ENCODE assay signal across 9 cellular contexts in the genomic region with DNA sequence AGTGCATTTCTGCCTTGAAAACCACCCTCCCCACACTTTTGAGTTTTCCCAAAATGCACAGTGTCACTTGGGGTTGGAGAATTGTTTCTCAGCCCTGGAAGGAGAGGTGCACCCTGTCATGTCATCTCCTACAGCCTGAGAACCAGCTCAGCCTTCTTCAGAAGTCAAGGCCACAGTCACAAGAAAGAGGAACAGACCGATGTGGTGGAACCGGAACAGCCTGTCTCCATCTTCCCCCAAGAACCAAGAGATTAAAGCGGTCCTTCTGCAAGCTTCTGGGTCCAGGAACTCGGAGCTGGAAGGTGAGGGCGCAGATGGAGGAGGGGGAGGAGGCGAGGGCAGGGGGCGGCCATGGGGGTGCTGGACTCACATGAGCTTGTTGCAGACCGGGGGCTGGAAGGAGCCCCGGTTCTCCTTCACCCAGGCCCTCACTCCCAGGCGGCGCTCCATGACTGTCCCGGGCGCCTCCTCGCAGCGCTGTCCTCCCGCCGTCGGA. TPM values are rescaled to one million over a fixed set of nuclear protein-coding genes. Genes with fewer than 3 reads are reported as not detected.
A peak's percentile ranks its signal among the peaks of the same experiment; 100 is the strongest.
DNase-seq lines count a peak whose midpoint lies in the region; ATAC-seq, FAIRE-seq and TF ChIP-seq lines count a peak whose summit lies in the region.
"Had no signal": no experiment of that assay in that cellular context is flagged by ENCODE, and none has a peak within 500 bp of the region (broad histone marks: within the 10 kb centered on the region; RNA-seq: fewer than 3 reads in every experiment).

No MANE protein-coding gene starts in this region.

- no peak for TF ChIP-seq RAD21 in IMR-90 (IDR thresholded peaks at IDR 0.05; ENCODE audit: low read length)

- 17% methylated on average over 9 of the region's 18 CpGs; no CpG with 5 or more reads in 1 of the 2 experiments for WGBS in IMR-90 (ENCODE audit: extremely low coverage in 2 of 2, insufficient read length in 1 of 2), 2 experiments
- WGBS in lung, 2 donors, result 2 to 8% methylated on average over 17 to 18 of the region's 18 CpGs
- 4% methylated on average over 18 of the region's 18 CpGs; no CpG with 5 or more reads in 1 of the 2 donors for WGBS in transverse colon (ENCODE audit: low coverage in 1 of 2), 2 donors

- H3K4me3 ChIP-seq in IMR-90 (ENCODE audit: insufficient read depth, low read depth, low read length), result no peak overlapping the region
- peak overlapping the region; percentile 39 for H3K4me3 ChIP-seq in bronchial epithelial cell (ENCODE audit: low read depth, low read length)
- peak overlapping the region; percentile 42 for H3K4me3 ChIP-seq in lung
- H3K4me3 ChIP-seq in transverse colon, result peak overlapping the region; percentile 56 to 64 (median 60)

- no peak overlapping the region for H3K14ac ChIP-seq in IMR-90 (replicated peaks; ENCODE audit: low read depth, low read length)

- no peak overlapping the region; a peak in 1 of 4 replicates for H4K8ac ChIP-seq in IMR-90 (ENCODE audit: low read depth in 2 of 2, low read length in 2 of 2)

- H2AK9ac ChIP-seq in IMR-90 (replicated peaks; ENCODE audit: low read depth, low read length, poor library complexity), result no peak overlapping the region

- H3K79me1 ChIP-seq in IMR-90 (ENCODE audit: low read depth in 1 of 2, low read length in 2 of 2), result no peaks in the 10 kb centered on the region

- H2BK5ac ChIP-seq in IMR-90 (ENCODE audit: low read depth, low read length, poor library complexity, severe bottlenecking), result no peak overlapping the region

- no peak overlapping the region for H3K56ac ChIP-seq in IMR-90 (ENCODE audit: extremely low read depth, insufficient read depth, low read length)

- H3K23ac ChIP-seq in IMR-90 (ENCODE audit: low read depth, low read length), result no peak overlapping the region

- no peak overlapping the region; the same call in 1 of the 2 replicates for H3K4me2 ChIP-seq in IMR-90 (ENCODE audit: low read depth, low read length)

- H3K9me3 ChIP-seq in IMR-90 (ENCODE audit: control insufficient read depth, insufficient read depth, low read length), result peaks cover 11% of the 10 kb centered on the region
- H3K9me3 ChIP-seq in lung (ENCODE audit: control insufficient read depth in 2 of 2, insufficient read depth in 1 of 2, low read length in 1 of 2), result no peaks in the 10 kb centered on the region
- H3K9me3 ChIP-seq in transverse colon, result no peaks in the 10 kb centered on the region

- no peak overlapping the region for H3K9ac ChIP-seq in IMR-90 (ENCODE audit: low read depth, low read length)

- no peak for TF ChIP-seq EP300 in transverse colon (IDR thresholded peaks at IDR 0.05; ENCODE audit: low read depth)

- no peak overlapping the region; the same call in 1 of the 2 replicates for H4K5ac ChIP-seq in IMR-90 (ENCODE audit: low read depth, low read length)

- POLR2A ChIA-PET in IMR-90 (lab: Charles Lee; ENCODE audit: unreplicated experiment), result interaction anchor here (0.6 kb wide), 1 partner anchor 862 kb away, joined by 13 read pairs; no protein-coding TSS in a partner anchor

- ATAC-seq in activated CD4-positive, CD25-positive, alpha-beta regulatory T cell treated with anti-CD3 and anti-CD28 coated beads, Interleukin-2, amount 50 U/mL, for 24 hours, result peak; percentile 6 to 21
- ATAC-seq in IMR-90 (ENCODE audit: low read depth), result no peak
- peak; percentile 68 for ATAC-seq in lung (ENCODE audit: insufficient read depth, low FRiP score)

- no peak overlapping the region for H2BK120ac ChIP-seq in IMR-90 (ENCODE audit: low read depth, low read length)

- peak overlapping the region; percentile 83 for H2AFZ ChIP-seq in IMR-90 (replicated peaks; ENCODE audit: low read length, poor library complexity)

- H2BK15ac ChIP-seq in IMR-90 (ENCODE audit: low read depth, low read length), result no peak overlapping the region

- BruUV-seq in IMR-90 (replicated peaks; lab: Mats Ljungman, UMichigan), result no TSS peak

- H3K18ac ChIP-seq in IMR-90 (ENCODE audit: low read depth, low read length), result no peak overlapping the region

- no peak overlapping the region for H2AK5ac ChIP-seq in IMR-90 (ENCODE audit: low read depth, low read length)

- no peaks in the 10 kb centered on the region for H3K36me3 ChIP-seq in IMR-90 (ENCODE audit: control insufficient read depth, insufficient read depth, low read length)
- H3K36me3 ChIP-seq in bronchial epithelial cell (ENCODE audit: control insufficient read depth, insufficient read depth, low read length), result no peaks in the 10 kb centered on the region
- H3K36me3 ChIP-seq in lung (ENCODE audit: control insufficient read depth in 2 of 2, insufficient read depth in 2 of 2, low read length in 2 of 2), result no peaks in the 10 kb centered on the region
- H3K36me3 ChIP-seq in transverse colon, result no peaks in the 10 kb centered on the region

- in situ Hi-C loops in IMR-90 (cut with MboI; ENCODE audit: low sequenced_read_pairs), result no loop called here
- in situ Hi-C loops in transverse colon (cut with MboI; ENCODE audit: low pct_ligation_motif_present in 1 of 4, low pct_unique_long_range_greater_than_20kb in 1 of 4, low sequenced_read_pairs in 3 of 4), result no loop called here

- TF ChIP-seq CTCF in IMR-90 (conservative IDR thresholded peaks at IDR 0.05; ENCODE audit: low read depth, low read length) (no peak), bronchial epithelial cell (IDR thresholded peaks at IDR 0.05; ENCODE audit: insufficient read depth, low read length, severe bottlenecking) (no peak), lung (IDR thresholded peaks at IDR 0.05; ENCODE audit: control extremely low read depth, extremely low read depth) (no peak), transverse colon (IDR thresholded peaks at IDR 0.05) (no peak)

- H2BK20ac ChIP-seq in IMR-90 (ENCODE audit: low read depth, low read length), result no peak overlapping the region

- TF ChIP-seq POLR2A in IMR-90 (IDR thresholded peaks at IDR 0.05; ENCODE audit: low read depth, low read length) (no peak), transverse colon (IDR thresholded peaks at IDR 0.05) (no peak)

- CTCF ChIA-PET in IMR-90 (lab: Yijun Ruan, JAX), result interaction anchor here (0.6 kb wide), 1 partner anchor 44 kb away, joined by 3 read pairs; no protein-coding TSS in a partner anchor

- H3K4ac ChIP-seq in IMR-90 (ENCODE audit: low read depth, low read length), result no peak overlapping the region; the same call in 1 of the 2 replicates

- dilution Hi-C loops in IMR-90 (cut with HindIII; ENCODE audit: low sequenced_read_pairs, unreplicated experiment), result no loop called here

- no peak overlapping the region for H4K91ac ChIP-seq in IMR-90 (ENCODE audit: insufficient read depth, low read depth, low read length)

- no peaks in the 10 kb centered on the region for H4K20me1 ChIP-seq in IMR-90 (ENCODE audit: insufficient read depth, low read length)

- no peak for FAIRE-seq in bronchial epithelial cell (lab: Jason Lieb, UNC)

- no peak for DNase-seq in activated CD4-positive, CD25-positive, alpha-beta regulatory T cell treated with anti-CD3 and anti-CD28 coated beads, Interleukin-2, amount 50 U/mL, for 72 hours
- no peak for DNase-seq in IMR-90
- DNase-seq in bronchial epithelial cell (ENCODE audit: low read depth), result no peak
- DNase-seq in lung (ENCODE audit: low spot score), result no peak
- no peak for DNase-seq in transverse colon
- DNase-seq in NCI-H1105 treated with DMSO at 0.1 percent for 48 hours (lab: John Stamatoyannopoulos, UW), result no peak
- DNase-seq in stimulated activated naive CD4-positive, alpha-beta T cell treated with Interleukin-2 at 50 U/mL for 16 hours (lab: John Stamatoyannopoulos, UW), result no peak

- H3K27ac ChIP-seq in IMR-90 (ENCODE audit: insufficient read depth, low read length) (no peak overlapping the region), lung (ENCODE audit: low read depth in 1 of 2, low read length in 1 of 2) (peak overlapping the region; percentile 55 to 83), transverse colon (peak overlapping the region; percentile 83 to 88 (median 86))
- H3K27ac ChIP-seq: C4-2B had no signal

- intact Hi-C loops in IMR-90 (cut with micrococcal nuclease) (no loop called here), transverse colon (cut with DNase I; ENCODE audit: low total_unique reads) (no loop called here)

- H3K27me3 ChIP-seq in IMR-90 (ENCODE audit: control insufficient read depth, insufficient read depth, low read length), result peaks cover 33% of the 10 kb centered on the region
- H3K27me3 ChIP-seq in bronchial epithelial cell (ENCODE audit: control insufficient read depth, insufficient read depth, low read length), result no peaks in the 10 kb centered on the region
- H3K27me3 ChIP-seq in lung (ENCODE audit: control insufficient read depth, insufficient read depth), result no peaks in the 10 kb centered on the region
- H3K27me3 ChIP-seq in transverse colon, result no peaks in the 10 kb centered on the region

- H3K4me1 ChIP-seq in IMR-90 (ENCODE audit: control insufficient read depth, insufficient read depth, low read length) (peaks cover 6% of the 10 kb centered on the region), lung (ENCODE audit: control insufficient read depth in 2 of 2, insufficient read depth in 2 of 2, low read length in 2 of 2) (peaks cover 0 to 3% of the 10 kb centered on the region in 2 donors), transverse colon (peaks cover 0 to 22% (median 12%) of the 10 kb centered on the region in 4 donors)

- H3K9me1 ChIP-seq in IMR-90 (ENCODE audit: insufficient read depth, low read length), result no peaks in the 10 kb centered on the region

TF ChIP-seq in IMR-90, 13 proteins besides CTCF, POLR2A, EP300 and RAD21:
- TF ChIP-seq MAZ (IDR thresholded peaks at IDR 0.05; ENCODE audit: borderline replicate concordance, low read depth, low read length), result no peak
- TF ChIP-seq CEBPB (IDR thresholded peaks at IDR 0.05; ENCODE audit: low read depth, low read length), result no peak
- no peak for TF ChIP-seq FOS (IDR thresholded peaks at IDR 0.05; ENCODE audit: low read depth, low read length)
- no peak for TF ChIP-seq NFE2L2 (IDR thresholded peaks at IDR 0.05; ENCODE audit: low read depth, low read length)

RNA-seq across cellular contexts. Expression of gene HAAO, which starts 0.2 kb away (rescaled TPM):
- total RNA-seq in IMR-90 (2012; rRNA removed) (0.18 TPM in 1 of 2 replicates, not detected in the other), bronchial epithelial cell (0.38 TPM in 1 of 2 replicates, not detected in the other), lung (10 to 100 TPM; 12.5 to 13.0 TPM), transverse colon (10 to 100 TPM in 1 of 4 donors, 1 to 10 TPM in 2, not detected in 1; 1.9 to 29.4 (median 4.0) TPM)
- polyA plus RNA-seq in IMR-90 (2012; rRNA removed) (0.05 and 0.09 TPM in 2 replicates), lung (1 to 10 TPM; 3.7 to 6.2 TPM)
- 0.10 TPM in 1 of 2 replicates, not detected in the other for polyA plus RNA-seq in IMR-90 (2012; cell fraction: cytosol; rRNA removed)
- 0.18 and 0.31 TPM in 2 replicates for polyA plus RNA-seq in IMR-90 (2012; cell fraction: nucleus; rRNA removed; ENCODE audit: low replicate concordance)

RNA-seq across cellular contexts. Expression of gene OXER1, which starts 28.2 kb away (rescaled TPM):
- not detected in 2 replicates for total RNA-seq in IMR-90 (2012; rRNA removed)
- polyA plus RNA-seq in IMR-90 (2012; rRNA removed), result not detected in 2 replicates
- not detected in 2 replicates for polyA plus RNA-seq in IMR-90 (2012; cell fraction: cytosol; rRNA removed)
- polyA plus RNA-seq in IMR-90 (2012; cell fraction: nucleus; rRNA removed; ENCODE audit: low replicate concordance), result 0.03 and 0.08 TPM in 2 replicates
- not detected in 2 replicates for total RNA-seq in bronchial epithelial cell
- 1 to 10 TPM; 1.7 to 2.1 TPM for total RNA-seq in lung
- 1 to 10 TPM in 1 of 2 donors, under 1 TPM in 1; 0.59 to 1.6 TPM for polyA plus RNA-seq in lung
- 1 to 10 TPM in 2 of 4 donors, under 1 TPM in 1, not detected in 1; 0.48 to 6.4 (median 4.9) TPM for total RNA-seq in transverse colon
